In genomic region chr1:11787251-11787803, GRCh38 we compare ENCODE assay signal across 11 cellular contexts. TPM values are rescaled to one million over a fixed set of nuclear protein-coding genes. Genes with fewer than 3 reads are reported as not detected.
DNase-seq lines count a peak whose midpoint lies in the region; ATAC-seq, FAIRE-seq and TF ChIP-seq lines count a peak whose summit lies in the region.
"Had no signal": no experiment of that assay in that cellular context is flagged by ENCODE, and none has a peak within 500 bp of the region (broad histone marks: within the 10 kb centered on the region; RNA-seq: fewer than 3 reads in every experiment).

No MANE protein-coding gene starts in this region.

- CTCF ChIA-PET in Caco-2 (lab: Charles Lee): interaction anchor here (0.7 to 0.9 kb wide), 3 partner anchors 10 to 134 kb away, joined by 3 read pairs; partner anchors contain the start of gene FBXO2

- TF ChIP-seq CTCF in Caco-2 (IDR thresholded peaks at IDR 0.05; ENCODE audit: insufficient read depth in 1 of 2, low read depth in 1 of 2, low read length in 1 of 2, severe bottlenecking in 1 of 2, unreplicated experiment in 1 of 2): no peak
- no peak for TF ChIP-seq CTCF in right atrium auricular region (IDR thresholded peaks at IDR 0.05)
- no peak for TF ChIP-seq CTCF in psoas muscle (IDR thresholded peaks at IDR 0.05)

- WGBS in psoas muscle, 3 donors: 7 to 19% (median 11%) methylated on average over 15 to 16 of the region's 16 CpGs

- DNase-seq in Caco-2: peak; percentile 77 to 81
- DNase-seq in amniotic epithelial cell (ENCODE audit: low read depth): peak; percentile 38
- peak; percentile 78 for DNase-seq in right atrium auricular region (ENCODE audit: low spot score)
- DNase-seq in psoas muscle: peak; percentile 69 to 80
- DNase-seq in HTR-8/SVneo (ENCODE audit: insufficient read length, low spot score): no peak
- DNase-seq in posterior vena cava (ENCODE audit: low spot score): no peak
- DNase-seq in effector memory CD8-positive, alpha-beta T cell: no peak
- DNase-seq: activated CD4-positive, CD25-positive, alpha-beta regulatory T cell; DMS 273 treated with DMSO at 0.1 percent for 48 hours; NCI-H1092 treated with DMSO at 0.1 percent for 48 hours had no signal

- ATAC-seq in psoas muscle (peak; percentile 14 to 58 (median 36)), GM21515 (IDR thresholded peaks at IDR 0.05; ENCODE audit: unreplicated experiment) (no peak)
- ATAC-seq in effector memory CD8-positive, alpha-beta T cell (replicated peaks): no peak

- POLR2A ChIA-PET in Caco-2 (lab: Charles Lee): interaction anchor here (0.7 to 1.4 kb wide), 4 partner anchors 19 to 122 kb away, joined by 3 to 5 read pairs (median 5); partner anchors contain the start of genes AGTRAP and CLCN6

- H3K27me3 Mint-ChIP-seq in Caco-2 (ENCODE audit: insufficient read depth, unreplicated experiment): no peaks in the 10 kb centered on the region
- H3K27me3 Mint-ChIP-seq in effector memory CD8-positive, alpha-beta T cell: no peaks in the 10 kb centered on the region

- peak overlapping the region; percentile 89 for H3K27ac Mint-ChIP-seq in Caco-2 (ENCODE audit: unreplicated experiment)
- H3K27ac Mint-ChIP-seq in effector memory CD8-positive, alpha-beta T cell: peak overlapping the region in 1 of 2 donors; percentile 60

- no peaks in the 10 kb centered on the region for H3K9me3 ChIP-seq in Caco-2
- no peaks in the 10 kb centered on the region for H3K9me3 ChIP-seq in right atrium auricular region
- no peaks in the 10 kb centered on the region for H3K9me3 ChIP-seq in psoas muscle

- H3K36me3 ChIP-seq in Caco-2 (ENCODE audit: control insufficient read depth, insufficient read depth, low read length) (no peaks in the 10 kb centered on the region; the same call in 1 of the 2 replicates), right atrium auricular region (peaks cover 8% of the 10 kb centered on the region), psoas muscle (ENCODE audit: insufficient read depth in 1 of 2, low read depth in 1 of 2) (peaks cover 0 to 15% of the 10 kb centered on the region in 2 donors)

- H3K36me3 Mint-ChIP-seq in Caco-2 (ENCODE audit: insufficient read depth, unreplicated experiment): peaks cover 8% of the 10 kb centered on the region
- peaks cover 9% of the 10 kb centered on the region for H3K36me3 Mint-ChIP-seq in effector memory CD8-positive, alpha-beta T cell (ENCODE audit: insufficient read depth)

- H3K4me3 ChIP-seq in Caco-2 (ENCODE audit: low read depth, low read length): no peak overlapping the region
- no peak overlapping the region for H3K4me3 ChIP-seq in right atrium auricular region
- peak overlapping the region; percentile 33 for H3K4me3 ChIP-seq in psoas muscle

- no TSS peak for BruUV-seq in Caco-2 (replicated peaks; lab: Mats Ljungman, UMichigan)

- H3K27me3 ChIP-seq in Caco-2 (replicated peaks; ENCODE audit: control insufficient read depth, insufficient read depth, low read length): no peaks in the 10 kb centered on the region
- no peaks in the 10 kb centered on the region for H3K27me3 ChIP-seq in right atrium auricular region
- no peaks in the 10 kb centered on the region for H3K27me3 ChIP-seq in psoas muscle (ENCODE audit: insufficient read depth in 3 of 3, low read length in 2 of 3)

- peak overlapping the region; percentile 96 to 98 for H3K27ac ChIP-seq in right atrium auricular region
- H3K27ac ChIP-seq in psoas muscle: peak overlapping the region; percentile 98

- intact Hi-C loops in Caco-2 (cut with micrococcal nuclease; ENCODE audit: unreplicated experiment) (loop anchor here (1.0 kb wide), 1 partner anchor 18 kb away; the partner anchor contains the start of gene MTHFR), psoas muscle (cut with DNase I) (loop anchor here in 1 of 2 donors (5.0 kb wide), 1 partner anchor 50 kb away; the partner anchor contains the start of gene AGTRAP), posterior vena cava (cut with DNase I) (loop anchor here in 1 of 2 donors (10.0 kb wide), 1 partner anchor 53 kb away; the partner anchor contains the start of gene AGTRAP)

- H3K4me1 ChIP-seq in Caco-2: peaks cover 34% of the 10 kb centered on the region
- H3K4me1 ChIP-seq in right atrium auricular region: peaks cover 0 to 78% of the 10 kb centered on the region in 2 donors
- H3K4me1 ChIP-seq in psoas muscle: peaks cover 69% of the 10 kb centered on the region

- H3K4me1 Mint-ChIP-seq in Caco-2 (ENCODE audit: low read depth, unreplicated experiment): peaks cover 19% of the 10 kb centered on the region
- peaks cover 6 to 10% of the 10 kb centered on the region in 2 donors for H3K4me1 Mint-ChIP-seq in effector memory CD8-positive, alpha-beta T cell (ENCODE audit: low read depth in 2 of 2)

- no peak for FAIRE-seq in HTR-8/SVneo (lab: Jason Lieb, UNC)

- H3K9me3 Mint-ChIP-seq in Caco-2 (ENCODE audit: unreplicated experiment): no peaks in the 10 kb centered on the region
- H3K9me3 Mint-ChIP-seq in effector memory CD8-positive, alpha-beta T cell: no peaks in the 10 kb centered on the region

- peak overlapping the region; percentile 42 for H3K4me3 Mint-ChIP-seq in Caco-2 (ENCODE audit: unreplicated experiment)
- H3K4me3 Mint-ChIP-seq in effector memory CD8-positive, alpha-beta T cell: no peak overlapping the region

RNA-seq across cellular contexts. Expression of gene MTHFR, which starts 18.4 kb away (rescaled TPM):
- total RNA-seq in Caco-2 (2022) (27.8 and 28.6 TPM in 2 replicates), right atrium auricular region (10 to 100 TPM; 38.5 to 53.9 TPM), psoas muscle (10 to 100 TPM; 12.7 to 26.2 (median 17.6) TPM), posterior vena cava (10 to 100 TPM; 31.0 to 31.7 TPM)
- 10 to 100 TPM in 1 of 3 donors, 1 to 10 TPM in 2; 5.8 to 21.7 (median 8.6) TPM for polyA plus RNA-seq in psoas muscle

RNA-seq across cellular contexts. Expression of gene CLCN6, which starts 18.7 kb away (rescaled TPM):
- total RNA-seq in Caco-2 (2022) (30.4 and 34.9 TPM in 2 replicates), right atrium auricular region (10 to 100 TPM; 14.8 to 15.2 TPM), psoas muscle (10 to 100 TPM in 1 of 4 donors, 1 to 10 TPM in 3; 5.5 to 17.5 (median 8.1) TPM), posterior vena cava (10 to 100 TPM; 16.8 to 16.9 TPM)
- polyA plus RNA-seq in psoas muscle: 10 to 100 TPM in 1 of 3 donors, 1 to 10 TPM in 2; 6.0 to 12.0 (median 8.3) TPM

RNA-seq across cellular contexts. Expression of gene C1orf167, which starts 25.3 kb away (rescaled TPM):
- 0.64 and 0.97 TPM in 2 replicates for total RNA-seq in Caco-2 (2022)
- total RNA-seq in right atrium auricular region: 1 to 10 TPM in 1 of 2 donors, under 1 TPM in 1; 0.85 to 1.7 TPM
- total RNA-seq in psoas muscle: 1 to 10 TPM; 1.8 to 5.3 (median 3.4) TPM
- 1 to 10 TPM; 1.9 to 2.5 (median 2.1) TPM for polyA plus RNA-seq in psoas muscle
- total RNA-seq in posterior vena cava: 1 to 10 TPM; 2.1 to 2.3 TPM

RNA-seq across cellular contexts. Expression of gene AGTRAP, which starts 51.4 kb away (rescaled TPM):
- total RNA-seq in Caco-2 (2022): 44.2 and 44.4 TPM in 2 replicates
- total RNA-seq in right atrium auricular region: 10 to 100 TPM; 20.8 to 47.2 TPM
- total RNA-seq in psoas muscle: 10 to 100 TPM; 28.5 to 46.0 (median 42.2) TPM
- polyA plus RNA-seq in psoas muscle: 100 to 1,000 TPM in 2 of 3 donors, 10 to 100 TPM in 1; 36.9 to 179 (median 138) TPM
- 10 to 100 TPM; 35.1 to 39.1 TPM for total RNA-seq in posterior vena cava

Comparison
In these comparisons a context has a peak if more than half of its experiments do, and no peak if none do; other contexts are left out.
1. DNase-seq: peak in Caco-2 (2 of 2), amniotic epithelial cell (single experiment), right atrium auricular region (single experiment) and psoas muscle (2 of 2); none in HTR-8/SVneo (single experiment), posterior vena cava (single experiment) and effector memory CD8-positive, alpha-beta T cell (0 of 3).
2. ATAC-seq: peak in psoas muscle (4 of 4); none in GM21515 (single experiment) and effector memory CD8-positive, alpha-beta T cell (single experiment).